In genomic region chr3:184748219-184749135, GRCh38 we compare ENCODE assay signal across 8 cellular contexts. TPM values are rescaled to one million over a fixed set of nuclear protein-coding genes. Genes with fewer than 3 reads are reported as not detected.
DNase-seq lines count a peak whose midpoint lies in the region; ATAC-seq, FAIRE-seq and TF ChIP-seq lines count a peak whose summit lies in the region.

No MANE protein-coding gene starts in this region.

- intact Hi-C loops in CD4-positive, alpha-beta memory T cell (cut with micrococcal nuclease) = no loop called here

- peak; percentile 31; the same call in 1 of the 2 replicates for TF ChIP-seq CTCF in Loucy (conservative IDR thresholded peaks at IDR 0.05; ENCODE audit: low read length)
- peak; percentile 57 for TF ChIP-seq CTCF in astrocyte of the cerebellum (IDR thresholded peaks at IDR 0.05; ENCODE audit: low read depth, low read length, missing control alignments)
- TF ChIP-seq CTCF in mesothelial cell of epicardium (IDR thresholded peaks at IDR 0.05; ENCODE audit: unreplicated experiment) = peak; percentile 33

- no peaks in the 10 kb centered on the region for H3K9me2 ChIP-seq in Loucy (replicated peaks; ENCODE audit: low read depth, low read length)

- peak overlapping the region; percentile 64 for H3K27ac Mint-ChIP-seq in mesothelial cell of epicardium
- H3K27ac Mint-ChIP-seq in CD4-positive, alpha-beta memory T cell = peak overlapping the region in 3 of 7 donors; percentile 21 to 38 (median 22)

- POLR2A ChIA-PET in CD4-positive, alpha-beta memory T cell (lab: Charles Lee; ENCODE audit: partially characterized antibody) = no interaction called here

- H3K9ac ChIP-seq in Loucy (ENCODE audit: low read depth, low read length, poor library complexity, severe bottlenecking) = no peak overlapping the region

- peak; percentile 87 for FAIRE-seq in GM12892 (lab: Jason Lieb, UNC)

- no peaks in the 10 kb centered on the region for H4K20me1 ChIP-seq in Loucy (ENCODE audit: insufficient read depth, low read length, poor library complexity, severe bottlenecking)

- no peak overlapping the region for H3K4me3 Mint-ChIP-seq in mesothelial cell of epicardium
- no peak overlapping the region for H3K4me3 Mint-ChIP-seq in CD4-positive, alpha-beta memory T cell

- no peaks in the 10 kb centered on the region for H3K27me3 ChIP-seq in Loucy (ENCODE audit: insufficient read depth, low read length, poor library complexity, severe bottlenecking)
- H3K27me3 ChIP-seq in CD4-positive, alpha-beta memory T cell (ENCODE audit: insufficient read depth, low read length) = no peaks in the 10 kb centered on the region

- no peaks in the 10 kb centered on the region for H3K36me3 ChIP-seq in Loucy (ENCODE audit: insufficient read depth, low read length)
- no peaks in the 10 kb centered on the region for H3K36me3 ChIP-seq in CD4-positive, alpha-beta memory T cell (ENCODE audit: insufficient read depth, low read length)

- no peaks in the 10 kb centered on the region for H3F3A ChIP-seq in Loucy (ENCODE audit: low read depth)

- no peak overlapping the region for H3K4me3 ChIP-seq in Loucy (ENCODE audit: low read length, poor library complexity, severe bottlenecking)
- H3K4me3 ChIP-seq in astrocyte of the cerebellum (ENCODE audit: low read depth, low read length) = no peak overlapping the region
- no peak overlapping the region for H3K4me3 ChIP-seq in CD4-positive, alpha-beta memory T cell (ENCODE audit: low read length in 2 of 2)

- H3K79me2 ChIP-seq in Loucy (ENCODE audit: insufficient read depth, low read length) = no peaks in the 10 kb centered on the region

- DNase-seq in A172 (ENCODE audit: low spot score) = peak; percentile 18
- DNase-seq in GM12892 (ENCODE audit: insufficient read length) = no peak
- DNase-seq in astrocyte of the cerebellum (ENCODE audit: low read depth) = no peak
- DNase-seq in mesothelial cell of epicardium (ENCODE audit: low spot score in 2 of 2, unreplicated experiment in 2 of 2) = no peak
- no peak for DNase-seq in CD4-positive, alpha-beta memory T cell

- no peaks in the 10 kb centered on the region for H3K9me3 Mint-ChIP-seq in mesothelial cell of epicardium
- H3K9me3 Mint-ChIP-seq in CD4-positive, alpha-beta memory T cell = no peaks in the 10 kb centered on the region

- H3K36me3 Mint-ChIP-seq in mesothelial cell of epicardium = no peaks in the 10 kb centered on the region
- no peaks in the 10 kb centered on the region for H3K36me3 Mint-ChIP-seq in CD4-positive, alpha-beta memory T cell

- no peak overlapping the region for H3K27ac ChIP-seq in CD4-positive, alpha-beta memory T cell (ENCODE audit: low read depth, low read length)

- no peaks in the 10 kb centered on the region for H3K4me1 ChIP-seq in Loucy (ENCODE audit: insufficient read depth, low read length, poor library complexity, severe bottlenecking)
- H3K4me1 ChIP-seq in CD4-positive, alpha-beta memory T cell (ENCODE audit: insufficient read depth, low read length) = no peaks in the 10 kb centered on the region

- CTCF ChIA-PET in CD4-positive, alpha-beta memory T cell (lab: Charles Lee; ENCODE audit: partially characterized antibody) = interaction anchor here (0.9 to 1.6 kb wide), 2 partner anchors 187 kb away, joined by 3 read pairs; partner anchors contain the start of gene EPHB3

- H3K4me2 ChIP-seq in Loucy (ENCODE audit: low read depth, low read length, poor library complexity, severe bottlenecking) = no peak overlapping the region

- ATAC-seq in GM19455 (IDR thresholded peaks at IDR 0.05; ENCODE audit: unreplicated experiment) = no peak
- no peak for ATAC-seq in HG02763 (IDR thresholded peaks at IDR 0.05; ENCODE audit: unreplicated experiment)

- no peak for TF ChIP-seq POLR2A in GM12892 (IDR thresholded peaks at IDR 0.05; ENCODE audit: low read depth, low read length)

- H3K9me3 ChIP-seq in Loucy (ENCODE audit: insufficient read depth, low read depth, low read length) = no peaks in the 10 kb centered on the region
- no peaks in the 10 kb centered on the region for H3K9me3 ChIP-seq in CD4-positive, alpha-beta memory T cell (ENCODE audit: control insufficient read depth in 1 of 2, low read length in 2 of 2)

- H3K4me1 Mint-ChIP-seq in mesothelial cell of epicardium = peaks cover 20% of the 10 kb centered on the region
- H3K4me1 Mint-ChIP-seq in CD4-positive, alpha-beta memory T cell = no peaks in the 10 kb centered on the region

- H2AFZ ChIP-seq in Loucy (ENCODE audit: low read length) = 0 out of 2 replicates have a peak overlapping the region, but pooled peaks have one; percentile 3

- in situ Hi-C loops in astrocyte of the cerebellum (cut with HindIII; ENCODE audit: low sequenced_read_pairs) = no loop called here

- H3K27me3 Mint-ChIP-seq in mesothelial cell of epicardium (ENCODE audit: low read depth) = no peaks in the 10 kb centered on the region
- H3K27me3 Mint-ChIP-seq in CD4-positive, alpha-beta memory T cell = peaks cover 7 to 17% of the 10 kb centered on the region in 2 donors

RNA-seq across cellular contexts. Expression of gene MAGEF1, which starts 36.6 kb away (rescaled TPM):
- total RNA-seq in A172 (2014; rRNA removed; shearing (Covaris generic)) = 83.9 and 109 TPM in 2 replicates
- 17.8 TPM for polyA plus RNA-seq in GM12892 (2012; ENCODE audit: missing spikeins)
- 67.6 to 68.9 TPM (median 68.4 TPM) in 3 replicates for total RNA-seq in mesothelial cell of epicardium
- 10 to 100 TPM; 16.4 to 16.5 TPM for total RNA-seq in CD4-positive, alpha-beta memory T cell
- polyA plus RNA-seq in CD4-positive, alpha-beta memory T cell = 10 to 100 TPM; 15.5 to 20.1 TPM
